16 cellular contexts compared by ENCODE assay signal in genomic region chr6:36128793-36129192, GRCh38. TPM values are rescaled to one million over a fixed set of nuclear protein-coding genes. Genes with fewer than 3 reads are reported as not detected.
DNase-seq lines count a peak whose midpoint lies in the region; ATAC-seq and TF ChIP-seq lines count a peak whose summit lies in the region.
"Had no signal": no experiment of that assay in that cellular context is flagged by ENCODE, and none has a peak within 500 bp of the region (broad histone marks: within the 10 kb centered on the region; RNA-seq: fewer than 3 reads in every experiment).

No MANE protein-coding gene starts in this region.

- H3K9me3 ChIP-seq in osteoblast (ENCODE audit: low read depth, low read length) (no peaks in the 10 kb centered on the region), right cardiac atrium (ENCODE audit: control insufficient read depth, low read length) (no peaks in the 10 kb centered on the region)

- H3K27me3 Mint-ChIP-seq in activated T-cell treated with anti-CD3 and anti-CD28 coated beads, Interleukin-2, amount 50 U/mL, for 72 hours (ENCODE audit: low read depth) = no peaks in the 10 kb centered on the region
- no peaks in the 10 kb centered on the region for H3K27me3 Mint-ChIP-seq in IgD-negative memory B cell
- no peaks in the 10 kb centered on the region for H3K27me3 Mint-ChIP-seq in central memory CD8-positive, alpha-beta T cell
- H3K27me3 Mint-ChIP-seq in stimulated activated memory B cell treated with anti-CD40 and anti-IgM and Interleukin-4, amounts not matched to agents 10 μg/mL and 1 μg/mL and 100 μg/mL, for 72 hours = no peaks in the 10 kb centered on the region
- H3K27me3 Mint-ChIP-seq: activated CD4-positive, alpha-beta T cell treated with anti-CD3 and anti-CD28 coated beads, Interleukin-2, amount 10 ng/mL, durations not matched to agents 24 days and 14 days had no signal

- H3K27me3 ChIP-seq in osteoblast (ENCODE audit: insufficient read depth, low read length) = no peaks in the 10 kb centered on the region
- H3K27me3 ChIP-seq in right cardiac atrium (ENCODE audit: control insufficient read depth, insufficient read depth) = no peaks in the 10 kb centered on the region

- ATAC-seq in activated T-cell treated with anti-CD3 and anti-CD28 coated beads, Interleukin-2, amount 50 U/mL, for 72 hours (replicated peaks in 1 of 2) = no peak
- ATAC-seq in central memory CD8-positive, alpha-beta T cell (replicated peaks; ENCODE audit: extremely low read depth, poor library complexity, severe bottlenecking) = no peak
- ATAC-seq in stimulated activated memory B cell treated with anti-CD40 and anti-IgM and Interleukin-4, amounts not matched to agents 10 μg/mL and 1 μg/mL and 100 μg/mL, for 72 hours = no peak
- ATAC-seq in right cardiac atrium (no peak), HG03439 (IDR thresholded peaks at IDR 0.05; ENCODE audit: unreplicated experiment) (no peak)

- H4K20me1 ChIP-seq in osteoblast (ENCODE audit: insufficient read depth, low read length) = no peaks in the 10 kb centered on the region

- peaks cover 3 to 10% of the 10 kb centered on the region in 2 donors for H3K36me3 Mint-ChIP-seq in activated T-cell treated with anti-CD3 and anti-CD28 coated beads, Interleukin-2, amount 50 U/mL, for 72 hours (ENCODE audit: insufficient read depth in 2 of 2)
- peaks cover 2% of the 10 kb centered on the region for H3K36me3 Mint-ChIP-seq in IgD-negative memory B cell
- H3K36me3 Mint-ChIP-seq in central memory CD8-positive, alpha-beta T cell (ENCODE audit: insufficient read depth) = peaks cover 22% of the 10 kb centered on the region
- H3K36me3 Mint-ChIP-seq in stimulated activated memory B cell treated with anti-CD40 and anti-IgM and Interleukin-4, amounts not matched to agents 10 μg/mL and 1 μg/mL and 100 μg/mL, for 72 hours = peaks cover 10% of the 10 kb centered on the region

- H3K36me3 ChIP-seq in osteoblast (ENCODE audit: insufficient read depth, low read length) = no peaks in the 10 kb centered on the region

- no peak overlapping the region for H3K27ac Mint-ChIP-seq in activated T-cell treated with anti-CD3 and anti-CD28 coated beads, Interleukin-2, amount 50 U/mL, for 72 hours
- H3K27ac Mint-ChIP-seq in IgD-negative memory B cell = peak overlapping the region in 2 of 3 donors; percentile 43 to 49
- no peak overlapping the region for H3K27ac Mint-ChIP-seq in central memory CD8-positive, alpha-beta T cell (ENCODE audit: low read depth)
- peak overlapping the region; percentile 76 for H3K27ac Mint-ChIP-seq in stimulated activated memory B cell treated with anti-CD40 and anti-IgM and Interleukin-4, amounts not matched to agents 10 μg/mL and 1 μg/mL and 100 μg/mL, for 72 hours

- H3K79me2 ChIP-seq in osteoblast (ENCODE audit: insufficient read depth, low read length) = peaks cover 3% of the 10 kb centered on the region

- intact Hi-C loops in right cardiac atrium (cut with DNase I) = loop anchor here in 3 of 4 donors (10.0 kb wide), 3 partner anchors 56 to 236 kb away; no protein-coding TSS in a partner anchor

- H3K4me3 ChIP-seq in osteoblast (ENCODE audit: insufficient read depth, low read length) (no peak overlapping the region), right cardiac atrium (ENCODE audit: low read length) (no peak overlapping the region)

- no peak overlapping the region for H3K27ac ChIP-seq in osteoblast (ENCODE audit: low read depth, low read length)
- H3K27ac ChIP-seq in right cardiac atrium (ENCODE audit: low read length) = no peak overlapping the region

- H3K4me1 ChIP-seq in osteoblast (ENCODE audit: insufficient read depth, low read length) (peaks cover 40% of the 10 kb centered on the region), right cardiac atrium (ENCODE audit: control insufficient read depth, insufficient read depth, low read length) (peaks cover 2% of the 10 kb centered on the region)

- no peak overlapping the region for H3K4me2 ChIP-seq in osteoblast (ENCODE audit: insufficient read depth, low read length)

- peak overlapping the region; percentile 7 to 85 for H3K4me3 Mint-ChIP-seq in activated T-cell treated with anti-CD3 and anti-CD28 coated beads, Interleukin-2, amount 50 U/mL, for 72 hours
- peak overlapping the region in 2 of 4 donors; percentile 16 to 98 for H3K4me3 Mint-ChIP-seq in IgD-negative memory B cell
- peak overlapping the region; percentile 86 for H3K4me3 Mint-ChIP-seq in central memory CD8-positive, alpha-beta T cell
- H3K4me3 Mint-ChIP-seq in stimulated activated memory B cell treated with anti-CD40 and anti-IgM and Interleukin-4, amounts not matched to agents 10 μg/mL and 1 μg/mL and 100 μg/mL, for 72 hours = peak overlapping the region; percentile 47

- no peak for TF ChIP-seq CTCF in osteoblast (IDR thresholded peaks at IDR 0.05; ENCODE audit: extremely low read depth, low read depth, low read length)

- no peak for DNase-seq in activated T-cell treated with anti-CD3 and anti-CD28 coated beads, Interleukin-2, amount 50 U/mL, for 72 hours
- no peak for DNase-seq in activated T-cell treated with anti-CD3 and anti-CD28 coated beads, Interleukin-2, amount 50 U/mL, for 48 hours
- DNase-seq in central memory CD8-positive, alpha-beta T cell (ENCODE audit: low spot score in 2 of 2) = no peak
- no peak for DNase-seq in osteoblast (ENCODE audit: insufficient read length, low spot score, missing footprints)
- DNase-seq in right cardiac atrium = no peak
- DNase-seq: activated CD4-positive, alpha-beta T cell treated with anti-CD3 and anti-CD28 coated beads, Interleukin-2, amount 10 ng/mL, durations not matched to agents 24 days and 14 days; amniotic stem cell; central memory CD4-positive, alpha-beta T cell; GF-D8; islet precursor cell; NCI-H226; stimulated activated CD4-positive, alpha-beta T cell treated with anti-CD3 and anti-CD28 coated beads, Interleukin-2, amount 100 ng/mL, for 48 hours; T-helper 9 cell had no signal

- WGBS in right cardiac atrium = 99% methylated on average over 3 of the region's 3 CpGs

- no peak overlapping the region for H2AFZ ChIP-seq in osteoblast (ENCODE audit: low read length)

- H3K9me3 Mint-ChIP-seq in activated T-cell treated with anti-CD3 and anti-CD28 coated beads, Interleukin-2, amount 50 U/mL, for 72 hours = no peaks in the 10 kb centered on the region
- no peaks in the 10 kb centered on the region for H3K9me3 Mint-ChIP-seq in IgD-negative memory B cell
- no peaks in the 10 kb centered on the region for H3K9me3 Mint-ChIP-seq in central memory CD8-positive, alpha-beta T cell
- H3K9me3 Mint-ChIP-seq in stimulated activated memory B cell treated with anti-CD40 and anti-IgM and Interleukin-4, amounts not matched to agents 10 μg/mL and 1 μg/mL and 100 μg/mL, for 72 hours = no peaks in the 10 kb centered on the region
- H3K9me3 Mint-ChIP-seq: activated CD4-positive, alpha-beta T cell treated with anti-CD3 and anti-CD28 coated beads, Interleukin-2, amount 10 ng/mL, durations not matched to agents 24 days and 14 days had no signal

- H3K4me1 Mint-ChIP-seq in activated T-cell treated with anti-CD3 and anti-CD28 coated beads, Interleukin-2, amount 50 U/mL, for 72 hours (ENCODE audit: low read depth) = peaks cover 69% of the 10 kb centered on the region
- H3K4me1 Mint-ChIP-seq in IgD-negative memory B cell = peaks cover 25 to 40% (median 34%) of the 10 kb centered on the region in 3 donors
- peaks cover 59% of the 10 kb centered on the region for H3K4me1 Mint-ChIP-seq in central memory CD8-positive, alpha-beta T cell
- peaks cover 52% of the 10 kb centered on the region for H3K4me1 Mint-ChIP-seq in stimulated activated memory B cell treated with anti-CD40 and anti-IgM and Interleukin-4, amounts not matched to agents 10 μg/mL and 1 μg/mL and 100 μg/mL, for 72 hours

RNA-seq across cellular contexts. Expression of gene MAPK13, which starts 1.5 kb away (rescaled TPM):
- total RNA-seq in activated T-cell treated with anti-CD3 and anti-CD28 coated beads, Interleukin-2, amount 50 U/mL, for 72 hours = 10 to 100 TPM; 50.7 to 68.2 TPM
- polyA plus RNA-seq in IgD-negative memory B cell (47.1 TPM), right cardiac atrium (1.4 TPM)
- total RNA-seq in osteoblast (4.3 and 6.8 TPM in 2 replicates), right cardiac atrium (1 to 10 TPM; 1.7 to 4.0 (median 2.4) TPM)

Comparison
In these comparisons a context has a peak if more than half of its experiments do, and no peak if none do; other contexts are left out.
1. H3K27ac Mint-ChIP-seq: peak in IgD-negative memory B cell (2 of 3) and stimulated activated memory B cell treated with anti-CD40 and anti-IgM and Interleukin-4, amounts not matched to agents 10 μg/mL and 1 μg/mL and 100 μg/mL, for 72 hours (single experiment); none in activated T-cell treated with anti-CD3 and anti-CD28 coated beads, Interleukin-2, amount 50 U/mL, for 72 hours (single experiment) and central memory CD8-positive, alpha-beta T cell (single experiment).